Comparison of ENCODE assay signal across 22 cellular contexts in the genomic region with DNA sequence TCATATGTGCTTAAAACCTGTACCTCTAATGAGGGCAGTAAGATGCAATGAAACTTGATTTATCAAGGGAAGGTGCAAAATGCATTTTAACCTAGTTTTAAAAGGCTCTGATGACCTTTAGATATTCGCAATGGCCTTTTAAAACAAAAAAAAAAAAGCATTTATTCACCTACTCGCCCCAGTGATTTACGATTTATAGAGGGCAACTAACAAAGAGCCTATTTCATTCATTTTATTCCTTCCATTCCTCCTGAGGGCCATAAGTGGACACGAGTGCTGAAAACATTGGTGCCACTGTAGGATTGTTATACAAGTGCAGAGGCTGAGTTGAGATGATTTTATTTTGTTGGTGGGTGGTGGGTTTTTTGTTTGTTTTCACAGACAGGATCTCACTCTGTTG.
"Had no signal": no experiment of that assay in that cellular context is flagged by ENCODE, and none has a peak within 500 bp of the region (broad histone marks: within the 10 kb centered on the region; RNA-seq: fewer than 3 reads in every experiment).

No MANE protein-coding gene starts in this region.

- FAIRE-seq: small intestine had no signal

- DNase-seq: natural killer cell; occipital lobe; ovary; psoas muscle; right lobe of liver; sigmoid colon; small intestine; stimulated activated CD4-positive, alpha-beta T cell treated with anti-CD3 and anti-CD28 coated beads, Interleukin-15, amount 100 ng/mL, for 24 hours; stimulated activated CD4-positive, alpha-beta T cell treated with anti-CD3 and anti-CD28 coated beads, Interleukin-4, amount 100 ng/mL, for 1 hour; stimulated activated CD4-positive, alpha-beta T cell treated with anti-CD3 and anti-CD28 coated beads, Interleukin-4, amount 100 ng/mL, for 4 hours; stimulated activated CD8-positive, alpha-beta memory T cell treated with anti-CD3 and anti-CD28 coated beads, Interleukin-4, amount 100 ng/mL, for 48 hours; stimulated activated naive CD4-positive, alpha-beta T cell; stimulated activated naive CD8-positive, alpha-beta T cell treated with anti-CD3 and anti-CD28 coated beads, Interleukin-15, amount 100 ng/mL, for 72 hours; stimulated activated naive CD8-positive, alpha-beta T cell treated with anti-CD3 and anti-CD28 coated beads, Interleukin-15, Interleukin-2, amounts not matched to agents 100 U/mL and 50 U/mL, for 24 hours; substantia nigra; testis; tibial artery; transverse colon; upper lobe of right lung; uterus had no signal

- ATAC-seq: natural killer cell; psoas muscle; right cardiac atrium; stimulated activated memory B cell treated with anti-CD40 and anti-IgM and Interleukin-4, amounts not matched to agents 10 μg/mL and 1 μg/mL and 100 μg/mL, for 72 hours; stimulated activated naive CD8-positive, alpha-beta T cell treated with anti-CD3 and anti-CD28 coated beads, Interleukin-15, amount 100 ng/mL, for 72 hours; stimulated activated naive CD8-positive, alpha-beta T cell treated with anti-CD3 and anti-CD28 coated beads, Interleukin-15, Interleukin-2, amounts not matched to agents 100 U/mL and 50 U/mL, for 24 hours; upper lobe of right lung had no signal
